14 cellular contexts compared by ENCODE assay signal in the genomic region with DNA sequence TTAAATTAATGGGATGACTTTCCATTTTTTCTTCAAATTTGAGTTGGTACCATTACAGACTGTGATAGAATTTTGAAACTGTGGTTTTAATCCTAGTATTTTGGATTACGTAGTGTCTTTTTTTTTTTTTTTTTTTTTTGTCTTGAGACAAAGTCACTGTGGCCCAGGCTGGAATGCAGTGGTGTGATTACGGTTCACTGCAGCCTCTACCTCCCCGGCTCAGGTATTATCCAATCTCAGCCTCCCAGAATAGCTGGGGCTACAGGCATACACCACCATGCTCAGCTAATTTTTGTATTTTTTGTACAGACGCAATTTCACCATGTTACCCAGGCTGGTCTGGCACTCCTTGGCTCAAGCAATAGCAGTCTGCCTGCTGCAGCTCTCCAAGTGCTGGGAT.
DNase-seq lines count a peak whose midpoint lies in the region; ATAC-seq and TF ChIP-seq lines count a peak whose summit lies in the region.
"Had no signal": no experiment of that assay in that cellular context is flagged by ENCODE, and none has a peak within 500 bp of the region (broad histone marks: within the 10 kb centered on the region; RNA-seq: fewer than 3 reads in every experiment).

No MANE protein-coding gene starts in this region.

- peaks cover 100% of the 10 kb centered on the region for H3K79me2 ChIP-seq in GM23338 (replicated peaks; ENCODE audit: insufficient read depth)

- POLR2A ChIA-PET in A673 (lab: Charles Lee; ENCODE audit: low non-redundant PET) = interaction anchor here (0.5 to 0.7 kb wide), 2 partner anchors 492 to 1990 kb away, joined by 3 to 12 read pairs; no protein-coding TSS in a partner anchor

- no peak overlapping the region for H3K4me3 Mint-ChIP-seq in GM23338
- no peak overlapping the region for H3K4me3 Mint-ChIP-seq in nephron progenitor cell
- H3K4me3 Mint-ChIP-seq: CD4-positive, alpha-beta T cell had no signal

- ATAC-seq in GM23338 (no peak), RWPE2 (ENCODE audit: low read depth) (no peak)

- no peak overlapping the region for H2AFZ ChIP-seq in GM23338

- H3F3A ChIP-seq in GM23338 (replicated peaks; ENCODE audit: low read depth) = peaks cover 7% of the 10 kb centered on the region; the same call in 1 of the 2 replicates

- DNase-seq in GM23338 (ENCODE audit: low spot score) = no peak
- no peak for DNase-seq in RWPE2 (ENCODE audit: low spot score)
- DNase-seq in astrocyte of the hippocampus (ENCODE audit: low read depth, low spot score) = peak; percentile 79
- DNase-seq in nephron progenitor cell = no peak
- no peak for DNase-seq in NCI-H2196 treated with DMSO at 0.1 percent for 48 hours (lab: John Stamatoyannopoulos, UW; ENCODE audit: unreplicated experiment)
- no peak for DNase-seq in A673 (ENCODE audit: low spot score)
- DNase-seq in activated CD8-positive, alpha-beta memory T cell treated with anti-CD3 and anti-CD28 coated beads, Interleukin-2, amount 50 U/mL, for 48 hours = no peak
- DNase-seq in posterior vena cava (ENCODE audit: low spot score) = no peak
- DNase-seq: 8988T; Calu3; CD4-positive, alpha-beta T cell; DMS 273 treated with DMSO at 0.1 percent for 48 hours; H7 had no signal

- H3K4me2 ChIP-seq in GM23338 = no peak overlapping the region
- H3K4me2 ChIP-seq: BLaER1 treated with 17β-estradiol and CSF1 and Interleukin-3, amounts not matched to agents 10 nM and 100 nM had no signal

- intact Hi-C loops in A673 (cut with micrococcal nuclease; ENCODE audit: unreplicated experiment) (no loop called here), posterior vena cava (cut with DNase I) (no loop called here)

- no peaks in the 10 kb centered on the region for H3K9me2 ChIP-seq in GM23338 (ENCODE audit: insufficient read depth)

- peaks cover 10% of the 10 kb centered on the region; the same call in 1 of the 2 replicates for H3K36me3 ChIP-seq in GM23338 (ENCODE audit: insufficient read depth)
- no peaks in the 10 kb centered on the region for H3K36me3 ChIP-seq in RWPE2 (ENCODE audit: low read depth)
- no peaks in the 10 kb centered on the region for H3K36me3 ChIP-seq in A673 (ENCODE audit: insufficient read depth, low read length, poor library complexity, severe bottlenecking)
- H3K36me3 ChIP-seq: BLaER1 treated with 17β-estradiol and CSF1 and Interleukin-3, amounts not matched to agents 10 nM and 100 nM had no signal

- H3K27ac ChIP-seq in GM23338 (ENCODE audit: low read depth) (peak overlapping the region; percentile 84; the same call in 1 of the 2 replicates), RWPE2 (ENCODE audit: poor library complexity, severe bottlenecking) (peak overlapping the region; percentile 33), A673 (ENCODE audit: low read depth, low read length, poor library complexity, severe bottlenecking) (no peak overlapping the region)
- H3K27ac ChIP-seq: BLaER1 treated with 17β-estradiol and CSF1 and Interleukin-3, amounts not matched to agents 10 nM and 100 nM had no signal

- no TSS peak for BruUV-seq in A673 (replicated peaks; lab: Mats Ljungman, UMichigan)

- peaks cover 81% of the 10 kb centered on the region for H3K36me3 Mint-ChIP-seq in GM23338 (ENCODE audit: low read depth)
- H3K36me3 Mint-ChIP-seq in nephron progenitor cell (ENCODE audit: low read depth) = peaks cover 94% of the 10 kb centered on the region

- H3K27me3 ChIP-seq in GM23338 (ENCODE audit: insufficient read depth) (no peaks in the 10 kb centered on the region), RWPE2 (ENCODE audit: insufficient read depth, poor library complexity, severe bottlenecking) (no peaks in the 10 kb centered on the region), A673 (replicated peaks; ENCODE audit: insufficient read depth, low read depth, low read length, poor library complexity) (no peaks in the 10 kb centered on the region)
- H3K27me3 ChIP-seq: BLaER1 treated with 17β-estradiol and CSF1 and Interleukin-3, amounts not matched to agents 10 nM and 100 nM had no signal

- H3K27ac Mint-ChIP-seq in GM23338 (no peak overlapping the region), nephron progenitor cell (peak overlapping the region; percentile 93)
- H3K27ac Mint-ChIP-seq: CD4-positive, alpha-beta T cell had no signal

- H3K9me3 Mint-ChIP-seq in GM23338 (peaks cover 6% of the 10 kb centered on the region), nephron progenitor cell (peaks cover 38% of the 10 kb centered on the region)
- H3K9me3 Mint-ChIP-seq: CD4-positive, alpha-beta T cell had no signal

- CTCF ChIA-PET in A673 (lab: Charles Lee) = interaction anchor here (0.6 kb wide), 1 partner anchor 40 kb away, joined by 3 read pairs; no protein-coding TSS in a partner anchor

- no peak overlapping the region for H3K4me3 ChIP-seq in GM23338
- no peak overlapping the region for H3K4me3 ChIP-seq in RWPE2 (ENCODE audit: severe bottlenecking)
- no peak overlapping the region for H3K4me3 ChIP-seq in A673 (ENCODE audit: low read depth, low read length, poor library complexity, severe bottlenecking)
- H3K4me3 ChIP-seq: BLaER1 treated with 17β-estradiol and CSF1 and Interleukin-3, amounts not matched to agents 10 nM and 100 nM had no signal

- H3K9me3 ChIP-seq in RWPE2 (ENCODE audit: severe bottlenecking) (no peaks in the 10 kb centered on the region), A673 (ENCODE audit: low read depth, low read length, poor library complexity, severe bottlenecking) (no peaks in the 10 kb centered on the region)

- H3K4me1 Mint-ChIP-seq in GM23338 = peaks cover 16% of the 10 kb centered on the region
- peaks cover 17% of the 10 kb centered on the region for H3K4me1 Mint-ChIP-seq in nephron progenitor cell

- H3K4me1 ChIP-seq in GM23338 (ENCODE audit: insufficient read depth) = peaks cover 25% of the 10 kb centered on the region
- H3K4me1 ChIP-seq in RWPE2 (ENCODE audit: insufficient read depth, poor library complexity, severe bottlenecking) = peaks cover 10% of the 10 kb centered on the region
- no peaks in the 10 kb centered on the region for H3K4me1 ChIP-seq in A673 (ENCODE audit: insufficient read depth, low read length, poor library complexity, severe bottlenecking)
- H3K4me1 ChIP-seq: BLaER1 treated with 17β-estradiol and CSF1 and Interleukin-3, amounts not matched to agents 10 nM and 100 nM had no signal

- TF ChIP-seq CTCF in GM23338 (conservative IDR thresholded peaks at IDR 0.05; ENCODE audit: low read depth in 2 of 2) (no peak), RWPE2 (IDR thresholded peaks at IDR 0.05; ENCODE audit: poor library complexity, severe bottlenecking) (no peak), nephron progenitor cell (IDR thresholded peaks at IDR 0.05) (no peak), A673 (conservative IDR thresholded peaks at IDR 0.05; ENCODE audit: low read depth, low read length) (no peak)

- H3K27me3 Mint-ChIP-seq in GM23338 (ENCODE audit: insufficient read depth, low read depth, poor library complexity) (peaks cover 6% of the 10 kb centered on the region), nephron progenitor cell (ENCODE audit: low read depth, poor library complexity) (no peaks in the 10 kb centered on the region)
- H3K27me3 Mint-ChIP-seq: CD4-positive, alpha-beta T cell had no signal

- peaks cover 15% of the 10 kb centered on the region for H4K20me1 ChIP-seq in GM23338 (replicated peaks; ENCODE audit: insufficient read depth)
- H4K20me1 ChIP-seq: BLaER1 treated with 17β-estradiol and CSF1 and Interleukin-3, amounts not matched to agents 10 nM and 100 nM had no signal

TF ChIP-seq in GM23338, 12 proteins besides CTCF, POLR2A, EP300 and RAD21 (continues in another document):
- no peak for TF ChIP-seq NANOG (IDR thresholded peaks at IDR 0.05; ENCODE audit: borderline replicate concordance)
- TF ChIP-seq POLR2AphosphoS5 (IDR thresholded peaks at IDR 0.05; ENCODE audit: low read depth) = no peak
- TF ChIP-seq, protein P1, sequence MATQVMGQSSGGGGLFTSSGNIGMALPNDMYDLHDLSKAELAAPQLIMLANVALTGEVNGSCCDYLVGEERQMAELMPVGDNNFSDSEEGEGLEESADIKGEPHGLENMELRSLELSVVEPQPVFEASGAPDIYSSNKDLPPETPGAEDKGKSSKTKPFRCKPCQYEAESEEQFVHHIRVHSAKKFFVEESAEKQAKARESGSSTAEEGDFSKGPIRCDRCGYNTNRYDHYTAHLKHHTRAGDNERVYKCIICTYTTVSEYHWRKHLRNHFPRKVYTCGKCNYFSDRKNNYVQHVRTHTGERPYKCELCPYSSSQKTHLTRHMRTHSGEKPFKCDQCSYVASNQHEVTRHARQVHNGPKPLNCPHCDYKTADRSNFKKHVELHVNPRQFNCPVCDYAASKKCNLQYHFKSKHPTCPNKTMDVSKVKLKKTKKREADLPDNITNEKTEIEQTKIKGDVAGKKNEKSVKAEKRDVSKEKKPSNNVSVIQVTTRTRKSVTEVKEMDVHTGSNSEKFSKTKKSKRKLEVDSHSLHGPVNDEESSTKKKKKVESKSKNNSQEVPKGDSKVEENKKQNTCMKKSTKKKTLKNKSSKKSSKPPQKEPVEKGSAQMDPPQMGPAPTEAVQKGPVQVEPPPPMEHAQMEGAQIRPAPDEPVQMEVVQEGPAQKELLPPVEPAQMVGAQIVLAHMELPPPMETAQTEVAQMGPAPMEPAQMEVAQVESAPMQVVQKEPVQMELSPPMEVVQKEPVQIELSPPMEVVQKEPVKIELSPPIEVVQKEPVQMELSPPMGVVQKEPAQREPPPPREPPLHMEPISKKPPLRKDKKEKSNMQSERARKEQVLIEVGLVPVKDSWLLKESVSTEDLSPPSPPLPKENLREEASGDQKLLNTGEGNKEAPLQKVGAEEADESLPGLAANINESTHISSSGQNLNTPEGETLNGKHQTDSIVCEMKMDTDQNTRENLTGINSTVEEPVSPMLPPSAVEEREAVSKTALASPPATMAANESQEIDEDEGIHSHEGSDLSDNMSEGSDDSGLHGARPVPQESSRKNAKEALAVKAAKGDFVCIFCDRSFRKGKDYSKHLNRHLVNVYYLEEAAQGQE (IDR thresholded peaks at IDR 0.05; ENCODE audit: unreplicated experiment) = no peak
- TF ChIP-seq EZH2 (IDR thresholded peaks at IDR 0.05; ENCODE audit: low read depth, unreplicated experiment) = no peak
- no peak for TF ChIP-seq EZH2phosphoT487 (IDR thresholded peaks at IDR 0.05; ENCODE audit: unreplicated experiment)
- no peak for TF ChIP-seq ZNF114 (CRISPR knock-in tag; IDR thresholded peaks at IDR 0.05)
- no peak for TF ChIP-seq STAT1 (IDR thresholded peaks at IDR 0.05; ENCODE audit: unreplicated experiment)
- TF ChIP-seq CREB1 (CRISPR knock-in tag; IDR thresholded peaks at IDR 0.05; ENCODE audit: low read depth) = no peak
- TF ChIP-seq, protein P2, sequence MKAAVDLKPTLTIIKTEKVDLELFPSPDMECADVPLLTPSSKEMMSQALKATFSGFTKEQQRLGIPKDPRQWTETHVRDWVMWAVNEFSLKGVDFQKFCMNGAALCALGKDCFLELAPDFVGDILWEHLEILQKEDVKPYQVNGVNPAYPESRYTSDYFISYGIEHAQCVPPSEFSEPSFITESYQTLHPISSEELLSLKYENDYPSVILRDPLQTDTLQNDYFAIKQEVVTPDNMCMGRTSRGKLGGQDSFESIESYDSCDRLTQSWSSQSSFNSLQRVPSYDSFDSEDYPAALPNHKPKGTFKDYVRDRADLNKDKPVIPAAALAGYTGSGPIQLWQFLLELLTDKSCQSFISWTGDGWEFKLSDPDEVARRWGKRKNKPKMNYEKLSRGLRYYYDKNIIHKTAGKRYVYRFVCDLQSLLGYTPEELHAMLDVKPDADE (IDR thresholded peaks at IDR 0.05) = no peak
